In genomic region chr15:65198571-65198970, GRCh38 we compare ENCODE assay signal across 36 cellular contexts. TPM values are rescaled to one million over a fixed set of nuclear protein-coding genes. Genes with fewer than 3 reads are reported as not detected.
"Had no signal": no experiment of that assay in that cellular context is flagged by ENCODE, and none has a peak within 500 bp of the region (broad histone marks: within the 10 kb centered on the region; RNA-seq: fewer than 3 reads in every experiment).

No MANE protein-coding gene starts in this region.

- H3K9me3 Mint-ChIP-seq: activated B cell treated with CpG ODN at 0.5 μM for 24 hours; activated CD8-positive, alpha-beta T cell treated with anti-CD3 and anti-CD28 coated beads for 36 hours; activated naive CD4-positive, alpha-beta T cell treated with anti-CD3 and anti-CD28 coated beads for 36 hours; activated naive CD4-positive, alpha-beta T cell treated with anti-CD3 and anti-CD28 coated beads, Interleukin-2, amount 50 U/mL, for 24 hours; activated naive CD8-positive, alpha-beta T cell treated with anti-CD3 and anti-CD28 coated beads for 36 hours; activated naive CD8-positive, alpha-beta T cell treated with anti-CD3 and anti-CD28 coated beads, Interleukin-2, amount 50 U/mL, for 24 hours; activated T-cell treated with anti-CD3 and anti-CD28 coated beads, Interleukin-2, amount 50 U/mL, for 24 hours; activated T-cell treated with anti-CD3 and anti-CD28 coated beads, Interleukin-2, amount 50 U/mL, for 72 hours; dendritic cell treated with granulocyte-macrophage colony-stimulating factor and Interleukin-4, amounts not matched to agents 40 ng/mL and 50 ng/mL, for 4 days; T-helper 2 cell treated with Interferon-gamma antibody and Interleukin-4, amounts not matched to agents 5 μg/mL and 100 μg/mL, for 36 hours had no signal

- H3K36me3 ChIP-seq: adrenal gland, cardiac muscle cell, colonic mucosa, gastrocnemius medialis, WERI-Rb-1 had no signal

- DNase-seq: activated B cell treated with CpG ODN at 0.5 μM for 24 hours; activated CD4-positive, alpha-beta T cell treated with anti-CD3 and anti-CD28 coated beads for 48 hours; activated CD4-positive, alpha-beta T cell treated with anti-CD3 and anti-CD28 coated beads, Interleukin-2, amount 50 U/mL, for 1 hour; activated CD4-positive, alpha-beta T cell treated with anti-CD3 and anti-CD28 coated beads, Interleukin-2, amount 50 U/mL, for 48 hours; activated CD8-positive, alpha-beta memory T cell treated with anti-CD3 and anti-CD28 coated beads, Interleukin-2, amount 10 ng/mL, durations not matched to agents 7 days and 5 days; activated CD8-positive, alpha-beta memory T cell treated with anti-CD3 and anti-CD28 coated beads, Interleukin-2, amount 50 U/mL, for 4 hours; activated CD8-positive, alpha-beta T cell treated with anti-CD3 and anti-CD28 coated beads for 36 hours; activated naive CD4-positive, alpha-beta T cell treated with anti-CD3 and anti-CD28 coated beads for 36 hours; activated naive CD8-positive, alpha-beta T cell treated with anti-CD3 and anti-CD28 coated beads for 36 hours; activated naive CD8-positive, alpha-beta T cell treated with anti-CD3 and anti-CD28 coated beads, Interleukin-2, amount 50 U/mL, for 24 hours; activated T-cell treated with anti-CD3 and anti-CD28 coated beads for 4 hours; activated T-cell treated with anti-CD3 and anti-CD28 coated beads, Interleukin-2, amount 50 U/mL, for 24 hours; activated T-cell treated with anti-CD3 and anti-CD28 coated beads, Interleukin-2, amount 50 U/mL, for 72 hours; adrenal gland; amygdala; aorta; body of pancreas; central memory CD4-positive, alpha-beta T cell; cerebellar nuclear complex; colonic mucosa; dorsolateral prefrontal cortex; effector memory CD4-positive, alpha-beta T cell; erythroblast; foreskin keratinocyte; gastrocnemius medialis; glutamatergic neuron; T-helper 1 cell; T-helper 17 cell; T1000; WERI-Rb-1 had no signal

- H3K27ac ChIP-seq: adrenal gland, body of pancreas, cardiac muscle cell, colonic mucosa, dorsolateral prefrontal cortex, esophagus muscularis mucosa, foreskin keratinocyte, gastrocnemius medialis, WERI-Rb-1 had no signal

- H3K9me3 ChIP-seq: adrenal gland, body of pancreas, colonic mucosa, esophagus muscularis mucosa, gastrocnemius medialis had no signal

- H3K4me3 ChIP-seq: adrenal gland, body of pancreas, cardiac muscle cell, colonic mucosa, dorsolateral prefrontal cortex, esophagus muscularis mucosa, gastrocnemius medialis had no signal

- H3K36me3 Mint-ChIP-seq: activated CD8-positive, alpha-beta memory T cell treated with anti-CD3 and anti-CD28 coated beads, Interleukin-2, amount 10 ng/mL, durations not matched to agents 7 days and 5 days; activated naive CD4-positive, alpha-beta T cell treated with anti-CD3 and anti-CD28 coated beads, Interleukin-2, amount 50 U/mL, for 24 hours; activated naive CD8-positive, alpha-beta T cell treated with anti-CD3 and anti-CD28 coated beads for 36 hours had no signal

- H3K4me1 ChIP-seq: adrenal gland, body of pancreas, colonic mucosa, foreskin keratinocyte, gastrocnemius medialis had no signal

- H3K4me1 Mint-ChIP-seq: activated B cell treated with CpG ODN at 0.5 μM for 24 hours; activated CD8-positive, alpha-beta memory T cell treated with anti-CD3 and anti-CD28 coated beads, Interleukin-2, amount 10 ng/mL, durations not matched to agents 7 days and 5 days; activated naive CD4-positive, alpha-beta T cell treated with anti-CD3 and anti-CD28 coated beads, Interleukin-2, amount 50 U/mL, for 24 hours; activated naive CD8-positive, alpha-beta T cell treated with anti-CD3 and anti-CD28 coated beads for 36 hours; activated naive CD8-positive, alpha-beta T cell treated with anti-CD3 and anti-CD28 coated beads, Interleukin-2, amount 50 U/mL, for 24 hours had no signal

- H3K27me3 ChIP-seq: adrenal gland, body of pancreas, cardiac muscle cell, colonic mucosa, dorsolateral prefrontal cortex, esophagus muscularis mucosa, foreskin keratinocyte, gastrocnemius medialis had no signal

- ATAC-seq: activated CD4-positive, CD25-positive, alpha-beta regulatory T cell treated with anti-CD3 and anti-CD28 coated beads, Interleukin-2, amount 50 U/mL, for 24 hours; activated CD8-positive, alpha-beta memory T cell treated with anti-CD3 and anti-CD28 coated beads, Interleukin-2, amount 10 ng/mL, durations not matched to agents 7 days and 5 days; activated CD8-positive, alpha-beta T cell treated with anti-CD3 and anti-CD28 coated beads for 36 hours; activated naive CD8-positive, alpha-beta T cell treated with anti-CD3 and anti-CD28 coated beads, Interleukin-2, amount 50 U/mL, for 24 hours; activated T-cell treated with anti-CD3 and anti-CD28 coated beads, Interleukin-2, amount 50 U/mL, for 72 hours; body of pancreas; foreskin keratinocyte; gastrocnemius medialis; T-helper 17 cell had no signal

- H3K27ac Mint-ChIP-seq: activated B cell treated with CpG ODN at 0.5 μM for 24 hours; activated CD8-positive, alpha-beta memory T cell treated with anti-CD3 and anti-CD28 coated beads, Interleukin-2, amount 10 ng/mL, durations not matched to agents 7 days and 5 days; activated CD8-positive, alpha-beta T cell treated with anti-CD3 and anti-CD28 coated beads for 36 hours; activated naive CD4-positive, alpha-beta T cell treated with anti-CD3 and anti-CD28 coated beads for 36 hours; activated naive CD4-positive, alpha-beta T cell treated with anti-CD3 and anti-CD28 coated beads, Interleukin-2, amount 50 U/mL, for 24 hours; activated naive CD8-positive, alpha-beta T cell treated with anti-CD3 and anti-CD28 coated beads for 36 hours; activated naive CD8-positive, alpha-beta T cell treated with anti-CD3 and anti-CD28 coated beads, Interleukin-2, amount 50 U/mL, for 24 hours; activated T-cell treated with anti-CD3 and anti-CD28 coated beads, Interleukin-2, amount 50 U/mL, for 24 hours; activated T-cell treated with anti-CD3 and anti-CD28 coated beads, Interleukin-2, amount 50 U/mL, for 72 hours; dendritic cell treated with granulocyte-macrophage colony-stimulating factor and Interleukin-4, amounts not matched to agents 40 ng/mL and 50 ng/mL, for 4 days; T-helper 17 cell; T-helper 2 cell treated with Interferon-gamma antibody and Interleukin-4, amounts not matched to agents 5 μg/mL and 100 μg/mL, for 36 hours had no signal

- H3K4me3 Mint-ChIP-seq: activated B cell treated with CpG ODN at 0.5 μM for 24 hours; activated CD8-positive, alpha-beta memory T cell treated with anti-CD3 and anti-CD28 coated beads, Interleukin-2, amount 10 ng/mL, durations not matched to agents 7 days and 5 days; activated CD8-positive, alpha-beta T cell treated with anti-CD3 and anti-CD28 coated beads for 36 hours; activated naive CD4-positive, alpha-beta T cell treated with anti-CD3 and anti-CD28 coated beads for 36 hours; activated naive CD4-positive, alpha-beta T cell treated with anti-CD3 and anti-CD28 coated beads, Interleukin-2, amount 50 U/mL, for 24 hours; activated naive CD8-positive, alpha-beta T cell treated with anti-CD3 and anti-CD28 coated beads for 36 hours; activated naive CD8-positive, alpha-beta T cell treated with anti-CD3 and anti-CD28 coated beads, Interleukin-2, amount 50 U/mL, for 24 hours; activated T-cell treated with anti-CD3 and anti-CD28 coated beads, Interleukin-2, amount 50 U/mL, for 24 hours; activated T-cell treated with anti-CD3 and anti-CD28 coated beads, Interleukin-2, amount 50 U/mL, for 72 hours; dendritic cell treated with granulocyte-macrophage colony-stimulating factor and Interleukin-4, amounts not matched to agents 40 ng/mL and 50 ng/mL, for 4 days; T-helper 17 cell; T-helper 2 cell treated with Interferon-gamma antibody and Interleukin-4, amounts not matched to agents 5 μg/mL and 100 μg/mL, for 36 hours had no signal

- H3K27me3 Mint-ChIP-seq: activated B cell treated with CpG ODN at 0.5 μM for 24 hours; activated CD8-positive, alpha-beta memory T cell treated with anti-CD3 and anti-CD28 coated beads, Interleukin-2, amount 10 ng/mL, durations not matched to agents 7 days and 5 days; activated CD8-positive, alpha-beta T cell treated with anti-CD3 and anti-CD28 coated beads for 36 hours; activated naive CD4-positive, alpha-beta T cell treated with anti-CD3 and anti-CD28 coated beads, Interleukin-2, amount 50 U/mL, for 24 hours; activated naive CD8-positive, alpha-beta T cell treated with anti-CD3 and anti-CD28 coated beads for 36 hours; activated naive CD8-positive, alpha-beta T cell treated with anti-CD3 and anti-CD28 coated beads, Interleukin-2, amount 50 U/mL, for 24 hours; activated T-cell treated with anti-CD3 and anti-CD28 coated beads, Interleukin-2, amount 50 U/mL, for 24 hours; dendritic cell treated with granulocyte-macrophage colony-stimulating factor and Interleukin-4, amounts not matched to agents 40 ng/mL and 50 ng/mL, for 4 days had no signal

RNA-seq across cellular contexts. Expression of gene CILP, which starts 12.7 kb away (rescaled TPM):
- total RNA-seq: activated CD8-positive, alpha-beta T cell treated with anti-CD3 and anti-CD28 coated beads for 36 hours; activated naive CD4-positive, alpha-beta T cell treated with anti-CD3 and anti-CD28 coated beads for 36 hours; activated naive CD8-positive, alpha-beta T cell treated with anti-CD3 and anti-CD28 coated beads for 36 hours; foreskin keratinocyte had no signal
- polyA plus RNA-seq: foreskin keratinocyte had no signal
